ENCODE assay signal across 8 cellular contexts in genomic region chr14:67166450-67166853, GRCh38. TPM values are rescaled to one million over a fixed set of nuclear protein-coding genes. Genes with fewer than 3 reads are reported as not detected.
DNase-seq lines count a peak whose midpoint lies in the region; ATAC-seq and TF ChIP-seq lines count a peak whose summit lies in the region.

No MANE protein-coding gene starts in this region.

- no peak overlapping the region for H3K27ac Mint-ChIP-seq in naive B cell

- DNase-seq in DMS114 treated with DMSO at 0.1 percent for 48 hours (lab: John Stamatoyannopoulos, UW; ENCODE audit: unreplicated experiment) (peak; percentile 35), HT-29 (ENCODE audit: low spot score) (peak; percentile 43), SK-N-MC (ENCODE audit: low read depth, low spot score) (peak; percentile 52), dorsolateral prefrontal cortex (peak in 2 of 10 donors; percentile 42 to 53), naive B cell (peak; percentile 5), SKM-1 treated with dmso at 0.1 percent for 144 hours (lab: John Stamatoyannopoulos, UW; ENCODE audit: unreplicated experiment) (no peak), epidermal melanocyte (ENCODE audit: insufficient read length, low spot score) (no peak), ureter (ENCODE audit: low spot score) (no peak)

- no peaks in the 10 kb centered on the region for H3K9me3 ChIP-seq in SK-N-MC (ENCODE audit: low read depth, low read length)

- H3K27me3 Mint-ChIP-seq in naive B cell, result no peaks in the 10 kb centered on the region

- H3K27ac ChIP-seq in SK-N-MC (peak overlapping the region; percentile 55), dorsolateral prefrontal cortex (peak overlapping the region in 20 of 59 donors; percentile 2 to 52 (median 39))

- intact Hi-C loops in dorsolateral prefrontal cortex (cut with DNase I), result loop anchor here (2.0 to 5.0 kb wide), 4 partner anchors 76 to 191 kb away; partner anchors contain the start of genes ATP6V1D (in 2 of the 2) and PALS1 (in 1 of the 2)

- H3K4me3 ChIP-seq in SK-N-MC, result no peak overlapping the region
- H3K4me3 ChIP-seq in dorsolateral prefrontal cortex, result no peak overlapping the region

- peaks cover 2 to 4% of the 10 kb centered on the region in 2 donors for H3K36me3 Mint-ChIP-seq in naive B cell

- peaks cover 0 to 3% (median 0%) of the 10 kb centered on the region in 7 donors for H3K9me3 Mint-ChIP-seq in naive B cell

- no peak overlapping the region for H3K4me3 Mint-ChIP-seq in naive B cell

- peak; percentile 58 to 97 (median 85) for TF ChIP-seq CTCF in dorsolateral prefrontal cortex (IDR thresholded peaks at IDR 0.05 in 54 of 56, conservative IDR thresholded peaks at IDR 0.05 in 2 of 56; ENCODE audit: low read depth in 1 of 56, partially characterized antibody in 56 of 56)

- no peak for ATAC-seq in naive B cell (ENCODE audit: low read depth in 2 of 2)

- 0 out of 2 replicates have a peak, but pooled peaks cover 4% of the 10 kb centered on the region for H3K36me3 ChIP-seq in SK-N-MC (ENCODE audit: insufficient read depth, low read length)

- H3K27me3 ChIP-seq in dorsolateral prefrontal cortex, result no peaks in the 10 kb centered on the region

- H3K4me1 Mint-ChIP-seq in naive B cell, result no peaks in the 10 kb centered on the region

- no peak overlapping the region for H3K9ac ChIP-seq in SK-N-MC (ENCODE audit: insufficient read length)

RNA-seq across cellular contexts. Expression of gene GARIN2, which starts 22.8 kb away (rescaled TPM):
- total RNA-seq in HT-29 (2014; rRNA removed; shearing (Covaris generic)), result not detected in 2 replicates
- 1 to 10 TPM in 59 of 120 experiments, under 1 TPM in 52, not detected in 9; 0.23 to 3.8 (median 1.1) TPM for total RNA-seq in dorsolateral prefrontal cortex
- polyA plus RNA-seq in naive B cell (ENCODE audit: low read depth in 6 of 6), result under 1 TPM in 1 of 6 donors, not detected in 5; 0.20 TPM
- 0.49 TPM for total RNA-seq in ureter

Comparison
In these comparisons a context has a peak if more than half of its experiments do, and no peak if none do; other contexts are left out.
1. DNase-seq: peak in DMS114 treated with DMSO at 0.1 percent for 48 hours (single experiment), HT-29 (single experiment), SK-N-MC (single experiment) and naive B cell (single experiment); none in SKM-1 treated with dmso at 0.1 percent for 144 hours (single experiment), epidermal melanocyte (single experiment) and ureter (single experiment).